In genomic region chr10:90394306-90394705, GRCh38 we compare ENCODE assay signal across 28 cellular contexts.
A peak's percentile ranks its signal among the peaks of the same experiment; 100 is the strongest.
DNase-seq lines count a peak whose midpoint lies in the region; ATAC-seq, FAIRE-seq and TF ChIP-seq lines count a peak whose summit lies in the region.
"Had no signal": no experiment of that assay in that cellular context is flagged by ENCODE, and none has a peak within 500 bp of the region (broad histone marks: within the 10 kb centered on the region; RNA-seq: fewer than 3 reads in every experiment).

No MANE protein-coding gene starts in this region.

- no peak overlapping the region for H2BK12ac ChIP-seq in H1 (ENCODE audit: low read depth, low read length)

- H2BK5ac ChIP-seq in H1 (ENCODE audit: low read depth, low read length): no peak overlapping the region

- no peaks in the 10 kb centered on the region for H3K9me3 Mint-ChIP-seq in stimulated activated memory B cell treated with anti-CD40 and anti-IgM and Interleukin-4, amounts not matched to agents 10 μg/mL and 1 μg/mL and 100 μg/mL, for 72 hours
- H3K9me3 Mint-ChIP-seq: CD8-positive, alpha-beta T cell had no signal

- intact Hi-C loops in kidney (cut with DNase I): no loop called here

- no peak overlapping the region for H2BK20ac ChIP-seq in H1 (ENCODE audit: low read length)

- H3K27ac Mint-ChIP-seq in stimulated activated memory B cell treated with anti-CD40 and anti-IgM and Interleukin-4, amounts not matched to agents 10 μg/mL and 1 μg/mL and 100 μg/mL, for 72 hours: no peak overlapping the region
- H3K27ac Mint-ChIP-seq: CD8-positive, alpha-beta T cell had no signal

- H3K4me3 ChIP-seq in HUES64 (ENCODE audit: low read length): no peak overlapping the region
- no peak overlapping the region for H3K4me3 ChIP-seq in H1 (ENCODE audit: extremely low read depth in 1 of 4, insufficient read depth in 2 of 4, low read depth in 3 of 4, low read length in 4 of 4)
- no peak overlapping the region for H3K4me3 ChIP-seq in smooth muscle cell
- H3K4me3 ChIP-seq in WERI-Rb-1 (ENCODE audit: low read depth, low read length): no peak overlapping the region
- no peak overlapping the region for H3K4me3 ChIP-seq in kidney (ENCODE audit: low read length in 2 of 2)
- H3K4me3 ChIP-seq: A549, SJCRH30 had no signal

- no peaks in the 10 kb centered on the region for H3K79me1 ChIP-seq in H1 (ENCODE audit: low read depth, low read length)

- 36% methylated on average over 2 of the region's 2 CpGs for WGBS in HUES64
- 23% methylated on average over 2 of the region's 2 CpGs; no CpG with 5 or more reads in 1 of the 2 experiments for WGBS in H1 (ENCODE audit: extremely low coverage in 1 of 2, insufficient coverage in 1 of 2, insufficient read length in 1 of 2, insufficient replicate concordance in 2 of 2, low coverage in 1 of 2, low lambda C conversion rate in 2 of 2, missing lambda C conversion rate in 1 of 2), 2 experiments
- WGBS in smooth muscle cell (ENCODE audit: low lambda C conversion rate): 66% methylated on average over 2 of the region's 2 CpGs

- peaks cover 6% of the 10 kb centered on the region for H3F3A ChIP-seq in smooth muscle cell (ENCODE audit: low read depth)

- H3K4me3 Mint-ChIP-seq in stimulated activated memory B cell treated with anti-CD40 and anti-IgM and Interleukin-4, amounts not matched to agents 10 μg/mL and 1 μg/mL and 100 μg/mL, for 72 hours: no peak overlapping the region
- H3K4me3 Mint-ChIP-seq: CD8-positive, alpha-beta T cell had no signal

- no peak overlapping the region for H3K18ac ChIP-seq in H1 (ENCODE audit: extremely low read depth, low read length)

- no peak overlapping the region for H2BK120ac ChIP-seq in H1 (replicated peaks; ENCODE audit: low read depth, low read length)

- H2AFZ ChIP-seq in H1 (ENCODE audit: low read length) (0 out of 2 replicates have a peak overlapping the region, but pooled peaks have one; percentile 51), smooth muscle cell (ENCODE audit: low read depth) (peak overlapping the region; percentile 75)

- H3K9ac ChIP-seq in HUES64 (ENCODE audit: low read depth, low read length) (no peak overlapping the region), H1 (replicated peaks in 1 of 4; ENCODE audit: extremely low read depth in 1 of 4, low read depth in 3 of 4, low read length in 3 of 4) (no peak overlapping the region), smooth muscle cell (ENCODE audit: low read depth) (no peak overlapping the region), kidney (ENCODE audit: low read length in 2 of 2) (no peak overlapping the region)

- no peak overlapping the region for H4K91ac ChIP-seq in H1 (replicated peaks; ENCODE audit: insufficient read length, low read length)

- no peak overlapping the region for H3K4ac ChIP-seq in H1 (replicated peaks; ENCODE audit: insufficient read length, low read depth, low read length)

- H4K20me1 ChIP-seq in H1 (replicated peaks in 1 of 2; ENCODE audit: control insufficient read depth in 1 of 2, insufficient read depth in 2 of 2, low read length in 2 of 2) (no peaks in the 10 kb centered on the region), smooth muscle cell (ENCODE audit: low read depth) (no peaks in the 10 kb centered on the region)

- H3K4me1 ChIP-seq in HUES64 (ENCODE audit: insufficient read depth, low read length) (peaks cover 31% of the 10 kb centered on the region), H1 (replicated peaks in 1 of 4; ENCODE audit: control insufficient read depth in 3 of 4, insufficient read depth in 4 of 4, low read length in 3 of 4) (peaks cover 0 to 11% (median 3%) of the 10 kb centered on the region in 4 experiments; a peak in 4 of 7 replicates), smooth muscle cell (ENCODE audit: low read depth) (peaks cover 13% of the 10 kb centered on the region), kidney (ENCODE audit: control insufficient read depth in 1 of 2, insufficient read depth in 1 of 2, low read depth in 1 of 2, low read length in 2 of 2) (no peaks in the 10 kb centered on the region)
- H3K4me1 ChIP-seq: A549, Caco-2, SJCRH30 had no signal

- no peak for ATAC-seq in stimulated activated memory B cell treated with anti-CD40 and anti-IgM and Interleukin-4, amounts not matched to agents 10 μg/mL and 1 μg/mL and 100 μg/mL, for 72 hours
- ATAC-seq: A549; CD8-positive, alpha-beta T cell; PC-3; Right ventricle myocardium inferior; SK-N-SH treated with all-trans-retinoic acid at 6 μM for 48 hours had no signal

- no peak overlapping the region for H4K8ac ChIP-seq in H1 (ENCODE audit: extremely low read depth, insufficient read depth, low read length)

- no peak overlapping the region for H4K5ac ChIP-seq in H1 (ENCODE audit: insufficient read length, low read depth, low read length)

- H3K79me2 ChIP-seq in H1 (ENCODE audit: control insufficient read depth in 1 of 2, insufficient read depth in 2 of 2, low read length in 2 of 2): no peaks in the 10 kb centered on the region
- no peaks in the 10 kb centered on the region for H3K79me2 ChIP-seq in smooth muscle cell (ENCODE audit: low read depth)

- no peak overlapping the region for H3K14ac ChIP-seq in H1 (ENCODE audit: insufficient read length)

- no peaks in the 10 kb centered on the region for H3K4me1 Mint-ChIP-seq in stimulated activated memory B cell treated with anti-CD40 and anti-IgM and Interleukin-4, amounts not matched to agents 10 μg/mL and 1 μg/mL and 100 μg/mL, for 72 hours

- H3K36me3 Mint-ChIP-seq in stimulated activated memory B cell treated with anti-CD40 and anti-IgM and Interleukin-4, amounts not matched to agents 10 μg/mL and 1 μg/mL and 100 μg/mL, for 72 hours: no peaks in the 10 kb centered on the region
- H3K36me3 Mint-ChIP-seq: CD8-positive, alpha-beta T cell had no signal

- peak; percentile 79 for FAIRE-seq in H1 (lab: Jason Lieb, UNC)
- FAIRE-seq in kidney (lab: Jason Lieb, UNC): no peak
- FAIRE-seq: A549, GM12891, H54 had no signal

- DNase-seq in H1 (ENCODE audit: low read depth in 1 of 2, low spot score in 2 of 2): no peak
- DNase-seq in iPS-NIHi11 (ENCODE audit: low spot score): peak; percentile 30
- no peak for DNase-seq in smooth muscle cell (lab: John Stamatoyannopoulos, UW; ENCODE audit: unreplicated experiment)
- DNase-seq in WERI-Rb-1: no peak
- no peak for DNase-seq in kidney
- DNase-seq: AML-193; C1 segment of cervical spinal cord; Caco-2; CD8-positive, alpha-beta T cell; DMS 273 treated with DMSO at 0.1 percent for 48 hours; DMS79; EL; GDM1; NCI-H1092 treated with DMSO at 0.1 percent for 48 hours; NCI-H1436 treated with DMSO at 0.1 percent for 48 hours; NCI-H187 treated with DMSO at 0.1 percent for 48 hours; NCI-H2171 treated with DMSO at 0.1 percent for 48 hours; NCI-H345; NCI-H510A treated with DMSO at 0.1 percent for 48 hours; PC-3; SJCRH30 had no signal

- TF ChIP-seq EP300 in H1 (IDR thresholded peaks at IDR 0.05; ENCODE audit: borderline replicate concordance in 1 of 2, low read depth in 2 of 2, low read length in 2 of 2): no peak

- TF ChIP-seq CTCF in H1 (IDR thresholded peaks at IDR 0.05; ENCODE audit: control extremely low read depth in 1 of 3, insufficient read depth in 1 of 3, low read depth in 1 of 3, low read length in 3 of 3) (no peak), smooth muscle cell (IDR thresholded peaks at IDR 0.05; ENCODE audit: borderline replicate concordance, insufficient read depth, poor library complexity, severe bottlenecking) (no peak), WERI-Rb-1 (IDR thresholded peaks at IDR 0.05; ENCODE audit: low read depth, low read length) (no peak), kidney (IDR thresholded peaks at IDR 0.05; ENCODE audit: borderline replicate concordance, extremely low read depth, insufficient read depth) (no peak)

- CTCF ChIA-PET in H1 (lab: Charles Lee; ENCODE audit: partially characterized antibody): interaction anchor here (0.9 kb wide), 1 partner anchor 131 kb away, joined by 3 read pairs; no protein-coding TSS in a partner anchor

- TF ChIP-seq RAD21 in H1 (IDR thresholded peaks at IDR 0.05 in 1 of 2, conservative IDR thresholded peaks at IDR 0.05 in 1 of 2; ENCODE audit: low read depth in 2 of 2, low read length in 2 of 2): no peak; a peak in 1 of 4 replicates

- no peak overlapping the region for H3K23ac ChIP-seq in H1 (ENCODE audit: insufficient read length)

- no peaks in the 10 kb centered on the region for H3K27me3 ChIP-seq in HUES64 (ENCODE audit: insufficient read depth, low read length)
- no peaks in the 10 kb centered on the region for H3K27me3 ChIP-seq in H1 (replicated peaks in 1 of 4; ENCODE audit: control insufficient read depth in 3 of 4, extremely low read depth in 1 of 4, insufficient read depth in 3 of 4, low read length in 3 of 4)
- H3K27me3 ChIP-seq in smooth muscle cell (ENCODE audit: low read depth): no peaks in the 10 kb centered on the region
- no peaks in the 10 kb centered on the region for H3K27me3 ChIP-seq in WERI-Rb-1 (ENCODE audit: insufficient read depth, low read depth, severe bottlenecking)
- H3K27me3 ChIP-seq: SJCRH30 had no signal

- no peak for TF ChIP-seq POLR2A in H1 (IDR thresholded peaks at IDR 0.05; ENCODE audit: control extremely low read depth in 1 of 2, low read depth in 2 of 2, low read length in 2 of 2)

- POLR2A ChIA-PET in H1 (lab: Charles Lee; ENCODE audit: partially characterized antibody): no interaction called here

- no peaks in the 10 kb centered on the region for H3K23me2 ChIP-seq in H1 (ENCODE audit: low read depth, low read length)

- no peak overlapping the region for H3K56ac ChIP-seq in H1 (replicated peaks; ENCODE audit: insufficient read length, low read depth, low read length)

- no peak overlapping the region; a peak in 1 of 4 replicates for H3K4me2 ChIP-seq in H1 (ENCODE audit: insufficient read depth in 1 of 2, low read depth in 2 of 2, low read length in 2 of 2)
- no peak overlapping the region for H3K4me2 ChIP-seq in smooth muscle cell
- H3K4me2 ChIP-seq: A549 had no signal

- no peaks in the 10 kb centered on the region for H3K27me3 Mint-ChIP-seq in stimulated activated memory B cell treated with anti-CD40 and anti-IgM and Interleukin-4, amounts not matched to agents 10 μg/mL and 1 μg/mL and 100 μg/mL, for 72 hours

- H2BK15ac ChIP-seq in H1 (ENCODE audit: low read length): no peak overlapping the region

- no peaks in the 10 kb centered on the region for H3K36me3 ChIP-seq in HUES64 (ENCODE audit: insufficient read depth, low read length)
- H3K36me3 ChIP-seq in H1 (ENCODE audit: control insufficient read depth in 2 of 4, insufficient read depth in 4 of 4, low read length in 3 of 4): no peaks in the 10 kb centered on the region
- H3K36me3 ChIP-seq in smooth muscle cell (ENCODE audit: low read depth): no peaks in the 10 kb centered on the region
- no peaks in the 10 kb centered on the region for H3K36me3 ChIP-seq in WERI-Rb-1
- H3K36me3 ChIP-seq in kidney (ENCODE audit: control insufficient read depth in 1 of 2, insufficient read depth in 2 of 2, low read length in 2 of 2): no peaks in the 10 kb centered on the region
- H3K36me3 ChIP-seq: SJCRH30 had no signal

- H3K9me3 ChIP-seq in HUES64 (ENCODE audit: insufficient read depth, low read depth, low read length) (no peaks in the 10 kb centered on the region), H1 (ENCODE audit: insufficient read depth in 2 of 2, low read depth in 1 of 2, low read length in 1 of 2) (no peaks in the 10 kb centered on the region), smooth muscle cell (replicated peaks; ENCODE audit: low read depth) (no peaks in the 10 kb centered on the region), WERI-Rb-1 (ENCODE audit: severe bottlenecking) (no peaks in the 10 kb centered on the region), kidney (ENCODE audit: control insufficient read depth in 1 of 2, low read length in 2 of 2) (no peaks in the 10 kb centered on the region)
- H3K9me3 ChIP-seq: A549, Caco-2, SJCRH30 had no signal

- no peak overlapping the region for H2AK5ac ChIP-seq in H1 (ENCODE audit: low read depth, low read length)

- H3K27ac ChIP-seq in HUES64 (ENCODE audit: low read depth, low read length) (peak overlapping the region; percentile 32; the same call in 1 of the 2 replicates), H1 (ENCODE audit: low read depth, low read length) (no peak overlapping the region), smooth muscle cell (ENCODE audit: low read depth) (no peak overlapping the region), WERI-Rb-1 (no peak overlapping the region), kidney (ENCODE audit: low read depth in 2 of 2, low read length in 2 of 2) (no peak overlapping the region)
- H3K27ac ChIP-seq: A549, SJCRH30 had no signal
